ENCODE assay signal across 8 cellular contexts in genomic region chr6:131116755-131117360, GRCh38. TPM values are rescaled to one million over a fixed set of nuclear protein-coding genes. Genes with fewer than 3 reads are reported as not detected.
DNase-seq lines count a peak whose midpoint lies in the region; ATAC-seq and TF ChIP-seq lines count a peak whose summit lies in the region.

No MANE protein-coding gene starts in this region.

- no peak overlapping the region for H3K4me3 Mint-ChIP-seq in CD8-positive, alpha-beta T cell

- H3K4me1 ChIP-seq in CD8-positive, alpha-beta T cell (ENCODE audit: insufficient read depth, low read length): no peaks in the 10 kb centered on the region
- H3K4me1 ChIP-seq in HAP-1 (peaks cover 4% of the 10 kb centered on the region), stomach (peaks cover 0 to 6% (median 2%) of the 10 kb centered on the region in 4 donors)

- TF ChIP-seq CTCF in CD8-positive, alpha-beta T cell (IDR thresholded peaks at IDR 0.05): peak; percentile 60
- TF ChIP-seq CTCF in foreskin fibroblast (IDR thresholded peaks at IDR 0.05; ENCODE audit: low read depth, low read length) (peak; percentile 26), stomach (IDR thresholded peaks at IDR 0.05) (peak in 5 of 7 experiments; percentile 11 to 66 (median 53))

- intact Hi-C loops in CD8-positive, alpha-beta T cell (cut with DNase I, micrococcal nuclease): loop anchor here (1.0 to 10.0 kb wide), 4 partner anchors 232 to 792 kb away; no protein-coding TSS in a partner anchor
- intact Hi-C loops in stomach (cut with DNase I; ENCODE audit: low total_unique reads): loop anchor here (5.0 kb wide), 1 partner anchor 235 kb away; no protein-coding TSS in a partner anchor

- H3K9me3 Mint-ChIP-seq in CD8-positive, alpha-beta T cell: no peaks in the 10 kb centered on the region

- peak in 1 of 7 experiments; percentile 7 for DNase-seq in CD8-positive, alpha-beta T cell
- DNase-seq in HAP-1 (ENCODE audit: low spot score in 2 of 2) (peak; percentile 19 to 70), SK-MEL-5 (ENCODE audit: low read depth, low spot score) (peak; percentile 65), foreskin fibroblast (peak; percentile 25 to 74), stomach (no peak)
- DNase-seq in activated CD4-positive, alpha-beta T cell treated with anti-CD3 and anti-CD28 coated beads, Interleukin-2, amount 50 U/mL, for 4 hours: no peak

- no peaks in the 10 kb centered on the region for H3K9me3 ChIP-seq in CD8-positive, alpha-beta T cell (ENCODE audit: low read length)
- H3K9me3 ChIP-seq in HAP-1 (no peaks in the 10 kb centered on the region), stomach (no peaks in the 10 kb centered on the region)

- H3K4me1 Mint-ChIP-seq in CD8-positive, alpha-beta T cell (ENCODE audit: low read depth): no peaks in the 10 kb centered on the region

- no peak for ATAC-seq in CD8-positive, alpha-beta T cell
- no peak for ATAC-seq in HG02759 (IDR thresholded peaks at IDR 0.05; ENCODE audit: unreplicated experiment)
- ATAC-seq in GM18870 (IDR thresholded peaks at IDR 0.05; ENCODE audit: unreplicated experiment): no peak

- CTCF ChIA-PET in CD8-positive, alpha-beta T cell (lab: Charles Lee): interaction anchor here (0.6 to 11.6 kb wide), 22 partner anchors 9 to 511 kb away, joined by 3 to 148 read pairs (median 4); partner anchors contain the start of gene MED23

- in situ Hi-C loops in HAP-1 (cut with MboI; ENCODE audit: low sequenced_read_pairs): no loop called here
- in situ Hi-C loops in SK-MEL-5 (cut with HindIII; ENCODE audit: low pct_unique_long_range_greater_than_20kb, low sequenced_read_pairs): no loop called here

- H3K27me3 ChIP-seq in CD8-positive, alpha-beta T cell (ENCODE audit: insufficient read depth, low read length): no peaks in the 10 kb centered on the region
- H3K27me3 ChIP-seq in HAP-1 (ENCODE audit: low read depth): no peaks in the 10 kb centered on the region
- no peaks in the 10 kb centered on the region for H3K27me3 ChIP-seq in stomach

- TF ChIP-seq EP300 in stomach (IDR thresholded peaks at IDR 0.05): no peak

- POLR2A ChIA-PET in CD8-positive, alpha-beta T cell (lab: Charles Lee): no interaction called here

- no peak overlapping the region for H3K27ac Mint-ChIP-seq in CD8-positive, alpha-beta T cell

- no peak overlapping the region for H3K4me3 ChIP-seq in CD8-positive, alpha-beta T cell (ENCODE audit: low read depth, low read length)
- H3K4me3 ChIP-seq in HAP-1: no peak overlapping the region
- H3K4me3 ChIP-seq in foreskin fibroblast (ENCODE audit: low read depth in 1 of 2, low read length in 2 of 2): no peak overlapping the region
- H3K4me3 ChIP-seq in stomach: no peak overlapping the region

- 17 to 33% (median 25%) methylated on average over 4 of the region's 4 CpGs for WGBS in stomach, 5 donors

- no peaks in the 10 kb centered on the region for H3K27me3 Mint-ChIP-seq in CD8-positive, alpha-beta T cell (ENCODE audit: low read depth)

- no peaks in the 10 kb centered on the region for H3K36me3 Mint-ChIP-seq in CD8-positive, alpha-beta T cell

- H3K27ac ChIP-seq in CD8-positive, alpha-beta T cell (ENCODE audit: low read depth, low read length): no peak overlapping the region
- no peak overlapping the region for H3K27ac ChIP-seq in stomach

- H3K36me3 ChIP-seq in CD8-positive, alpha-beta T cell (ENCODE audit: insufficient read depth, low read length): no peaks in the 10 kb centered on the region
- H3K36me3 ChIP-seq in HAP-1 (replicated peaks) (no peaks in the 10 kb centered on the region), stomach (no peaks in the 10 kb centered on the region)

- TF ChIP-seq POLR2A in stomach (IDR thresholded peaks at IDR 0.05): no peak

RNA-seq across cellular contexts. Expression of gene AKAP7, which starts 18.4 kb away (rescaled TPM):
- total RNA-seq in CD8-positive, alpha-beta T cell: 10 to 100 TPM; 11.7 to 14.4 TPM
- 7.5 and 13.8 TPM in 2 replicates for total RNA-seq in SK-MEL-5 (2014; rRNA removed; shearing (Covaris generic))
- 5.6 TPM in 2 replicates for polyA plus RNA-seq in SK-MEL-5 (2015; cell fraction: cytosol; rRNA removed)
- polyA plus RNA-seq in SK-MEL-5 (2015; cell fraction: nucleus; rRNA removed): 5.7 and 13.9 TPM in 2 replicates
- total RNA-seq in stomach: 10 to 100 TPM in 2 of 5 donors, 1 to 10 TPM in 3; 1.3 to 59.5 (median 6.1) TPM
- 1 to 10 TPM; 4.1 to 4.6 (median 4.5) TPM for polyA plus RNA-seq in stomach

RNA-seq across cellular contexts. Expression of gene EPB41L2, which starts 53.8 kb away (rescaled TPM):
- 10 to 100 TPM; 11.0 to 12.0 TPM for total RNA-seq in CD8-positive, alpha-beta T cell
- total RNA-seq in SK-MEL-5 (2014; rRNA removed; shearing (Covaris generic)): 12.2 and 15.8 TPM in 2 replicates
- polyA plus RNA-seq in SK-MEL-5 (2015; cell fraction: cytosol; rRNA removed): 37.7 and 45.4 TPM in 2 replicates
- 94.3 and 117 TPM in 2 replicates for polyA plus RNA-seq in SK-MEL-5 (2015; cell fraction: nucleus; rRNA removed)
- 100 to 1,000 TPM in 2 of 5 donors, 10 to 100 TPM in 3; 18.2 to 238 (median 36.5) TPM for total RNA-seq in stomach
- 10 to 100 TPM; 12.5 to 28.9 (median 28.6) TPM for polyA plus RNA-seq in stomach

Comparison
In these comparisons a context has a peak if more than half of its experiments do, and no peak if none do; other contexts are left out.
1. DNase-seq: peak in HAP-1 (2 of 2), SK-MEL-5 (single experiment) and foreskin fibroblast (2 of 2); none in stomach (single experiment) and activated CD4-positive, alpha-beta T cell treated with anti-CD3 and anti-CD28 coated beads, Interleukin-2, amount 50 U/mL, for 4 hours (0 of 2).
2. Peak in every context shown above with its lines, with median percentiles within 50 percentile points of each other: CTCF ChIP-seq.